34 cellular contexts compared by ENCODE assay signal in the genomic region with DNA sequence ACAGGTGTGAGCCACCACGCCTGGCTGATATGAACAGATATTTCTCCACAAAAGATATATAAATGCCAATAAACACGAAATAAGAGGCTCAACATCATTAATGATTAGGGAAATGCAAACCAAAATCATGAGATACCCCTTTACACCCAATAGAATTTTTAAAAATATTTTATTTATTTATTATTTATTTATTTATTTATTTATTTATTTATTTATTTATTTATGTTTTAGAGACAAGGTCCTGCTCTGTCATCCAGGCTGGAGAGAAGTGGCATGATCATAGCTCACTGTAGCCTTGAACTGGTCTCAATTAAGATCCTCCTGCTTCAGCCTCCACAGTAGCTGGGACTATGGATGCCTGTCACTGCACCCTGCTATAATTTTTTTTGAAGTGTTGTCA. TPM values are rescaled to one million over a fixed set of nuclear protein-coding genes. Genes with fewer than 3 reads are reported as not detected.
A peak's percentile ranks its signal among the peaks of the same experiment; 100 is the strongest.
DNase-seq lines count a peak whose midpoint lies in the region; ATAC-seq, FAIRE-seq and TF ChIP-seq lines count a peak whose summit lies in the region.
"Had no signal": no experiment of that assay in that cellular context is flagged by ENCODE, and none has a peak within 500 bp of the region (broad histone marks: within the 10 kb centered on the region; RNA-seq: fewer than 3 reads in every experiment).

No MANE protein-coding gene starts in this region.

- no peak for TF ChIP-seq POLR2A in A549 (IDR thresholded peaks at IDR 0.05; ENCODE audit: low read length)

- CTCF ChIA-PET in A549 (lab: Yijun Ruan, JAX) (interaction anchor here (1.3 kb wide), 1 partner anchor 40 kb away, joined by 3 read pairs; no protein-coding TSS in a partner anchor), HEK293 (lab: Yijun Ruan, JAX) (no interaction called here)

- TF ChIP-seq RAD21 in A549 (conservative IDR thresholded peaks at IDR 0.05 in 1 of 2, IDR thresholded peaks at IDR 0.05 in 1 of 2): no peak

- peaks cover 21% of the 10 kb centered on the region for H3K9me3 Mint-ChIP-seq in activated T-helper 1 cell treated with anti-CD3 and anti-CD28 coated beads, Interleukin-12 subunit alpha, Interleukin-12 subunit beta, Interleukin-2, Interleukin-4 antibody, amounts not matched to agents 30 ng/mL and 10 ng/mL and 1 ng/mL, durations not matched to agents 14 hours and 24 hours and 36 hours

- peaks cover 69 to 88% of the 10 kb centered on the region in 2 experiments for H3K36me3 ChIP-seq in HEK293 (ENCODE audit: control insufficient read depth in 2 of 2, insufficient read depth in 1 of 2, low read length in 2 of 2)

- H3K9me3 ChIP-seq in A549: peaks cover 36% of the 10 kb centered on the region
- H3K9me3 ChIP-seq in HEK293 (ENCODE audit: control insufficient read depth, insufficient read depth, low read depth, low read length): no peaks in the 10 kb centered on the region; the same call in 1 of the 2 replicates
- H3K9me3 ChIP-seq: BE2C had no signal

- no peak for ATAC-seq in A549
- ATAC-seq in HG03565 (IDR thresholded peaks at IDR 0.05; ENCODE audit: unreplicated experiment): no peak
- ATAC-seq: CD8-positive, alpha-beta T cell had no signal

- no peak for TF ChIP-seq EP300 in A549 (IDR thresholded peaks at IDR 0.05)

- DNase-seq in A549 (ENCODE audit: low read depth in 1 of 2, low spot score in 1 of 2) (no peak), HTR-8/SVneo (ENCODE audit: insufficient read length, low spot score) (no peak), coronary artery (ENCODE audit: low spot score) (no peak)
- DNase-seq in activated T-helper 1 cell treated with anti-CD3 and anti-CD28 coated beads, Interleukin-12 subunit alpha, Interleukin-12 subunit beta, Interleukin-2, Interleukin-4 antibody, amounts not matched to agents 30 ng/mL and 10 ng/mL and 1 ng/mL, durations not matched to agents 14 hours and 24 hours and 36 hours (ENCODE audit: low spot score): no peak
- DNase-seq: 8988T; ACHN; AML-193; BE2C; C1 segment of cervical spinal cord; Caco-2; Calu3; CD4-positive, alpha-beta memory T cell; CD4-positive, alpha-beta T cell; CD4-positive, CD25-positive, alpha-beta regulatory T cell; CD8-positive, alpha-beta memory T cell; CD8-positive, alpha-beta T cell; COR-L47; DMS 273 treated with DMSO at 0.1 percent for 48 hours; DMS153; DMS53; DMS79; DMS79 treated with DMSO at 0.1 percent for 48 hours; DND-41; EL had no signal

- H3K4me2 ChIP-seq in A549: no peak overlapping the region
- H3K4me2 ChIP-seq: BLaER1; BLaER1 treated with 17β-estradiol and CSF1 and Interleukin-3, amounts not matched to agents 10 nM and 100 nM had no signal

- FAIRE-seq in A549 (lab: Jason Lieb, UNC) (no peak), HTR-8/SVneo (lab: Jason Lieb, UNC) (peak; percentile 23)
- FAIRE-seq: A204.1, D721Med had no signal

- POLR2A ChIA-PET in A549 (lab: Yijun Ruan, JAX): no interaction called here
- POLR2A ChIA-PET in HEK293 (lab: Yijun Ruan, JAX): no interaction called here

- H3K4me3 ChIP-seq in A549 (no peak overlapping the region), HEK293 (ENCODE audit: low read depth, low read length) (no peak overlapping the region), coronary artery (no peak overlapping the region)
- H3K4me3 ChIP-seq: BLaER1; BLaER1 treated with 17β-estradiol and CSF1 and Interleukin-3, amounts not matched to agents 10 nM and 100 nM had no signal

- WGBS in A549 (ENCODE audit: missing lambda C conversion rate): 88% methylated on average over 2 of the region's 2 CpGs

- peaks cover 64% of the 10 kb centered on the region for H3K36me3 Mint-ChIP-seq in activated T-helper 1 cell treated with anti-CD3 and anti-CD28 coated beads, Interleukin-12 subunit alpha, Interleukin-12 subunit beta, Interleukin-2, Interleukin-4 antibody, amounts not matched to agents 30 ng/mL and 10 ng/mL and 1 ng/mL, durations not matched to agents 14 hours and 24 hours and 36 hours (ENCODE audit: low read depth)

- H3K4me1 Mint-ChIP-seq in activated T-helper 1 cell treated with anti-CD3 and anti-CD28 coated beads, Interleukin-12 subunit alpha, Interleukin-12 subunit beta, Interleukin-2, Interleukin-4 antibody, amounts not matched to agents 30 ng/mL and 10 ng/mL and 1 ng/mL, durations not matched to agents 14 hours and 24 hours and 36 hours (ENCODE audit: low read depth): no peaks in the 10 kb centered on the region
- H3K4me1 Mint-ChIP-seq: B cell, CD14-positive monocyte had no signal

- no peak overlapping the region for H3K4me3 Mint-ChIP-seq in activated T-helper 1 cell treated with anti-CD3 and anti-CD28 coated beads, Interleukin-12 subunit alpha, Interleukin-12 subunit beta, Interleukin-2, Interleukin-4 antibody, amounts not matched to agents 30 ng/mL and 10 ng/mL and 1 ng/mL, durations not matched to agents 14 hours and 24 hours and 36 hours
- H3K4me3 Mint-ChIP-seq: B cell; CD14-positive monocyte; CD4-positive, alpha-beta memory T cell; CD4-positive, alpha-beta T cell; CD4-positive, CD25-positive, alpha-beta regulatory T cell; CD8-positive, alpha-beta memory T cell; CD8-positive, alpha-beta T cell had no signal

- TF ChIP-seq CTCF in A549 (IDR thresholded peaks at IDR 0.05): no peak
- no peak for TF ChIP-seq CTCF in HEK293 (tag by site-specific recombination; IDR thresholded peaks at IDR 0.05)
- TF ChIP-seq CTCF in coronary artery (IDR thresholded peaks at IDR 0.05): no peak

- H3K27ac Mint-ChIP-seq in activated T-helper 1 cell treated with anti-CD3 and anti-CD28 coated beads, Interleukin-12 subunit alpha, Interleukin-12 subunit beta, Interleukin-2, Interleukin-4 antibody, amounts not matched to agents 30 ng/mL and 10 ng/mL and 1 ng/mL, durations not matched to agents 14 hours and 24 hours and 36 hours: no peak overlapping the region
- H3K27ac Mint-ChIP-seq: B cell; CD14-positive monocyte; CD4-positive, alpha-beta memory T cell; CD4-positive, alpha-beta T cell; CD8-positive, alpha-beta T cell had no signal

- intact Hi-C loops in activated T-helper 1 cell treated with anti-CD3 and anti-CD28 coated beads, Interleukin-12 subunit alpha, Interleukin-12 subunit beta, Interleukin-2, Interleukin-4 antibody, amounts not matched to agents 30 ng/mL and 10 ng/mL and 1 ng/mL, durations not matched to agents 14 hours and 24 hours and 36 hours (cut with micrococcal nuclease): no loop called here

- H3K27me3 Mint-ChIP-seq in activated T-helper 1 cell treated with anti-CD3 and anti-CD28 coated beads, Interleukin-12 subunit alpha, Interleukin-12 subunit beta, Interleukin-2, Interleukin-4 antibody, amounts not matched to agents 30 ng/mL and 10 ng/mL and 1 ng/mL, durations not matched to agents 14 hours and 24 hours and 36 hours (ENCODE audit: insufficient read depth): no peaks in the 10 kb centered on the region
- H3K27me3 Mint-ChIP-seq: B cell; CD4-positive, alpha-beta memory T cell; CD4-positive, alpha-beta T cell; CD4-positive, CD25-positive, alpha-beta regulatory T cell had no signal

- H3K4me1 ChIP-seq in A549: no peaks in the 10 kb centered on the region
- no peaks in the 10 kb centered on the region for H3K4me1 ChIP-seq in HEK293 (ENCODE audit: control insufficient read depth, insufficient read depth, low read length)
- H3K4me1 ChIP-seq: BE2C; BLaER1; BLaER1 treated with 17β-estradiol and CSF1 and Interleukin-3, amounts not matched to agents 10 nM and 100 nM; Caco-2 had no signal

- H3K27ac ChIP-seq in A549: no peak overlapping the region
- no peak overlapping the region for H3K27ac ChIP-seq in HEK293 (ENCODE audit: extremely low read depth, low read depth, low read length)
- H3K27ac ChIP-seq in coronary artery: no peak overlapping the region
- H3K27ac ChIP-seq: 22Rv1; BLaER1; BLaER1 treated with 17β-estradiol and CSF1 and Interleukin-3, amounts not matched to agents 10 nM and 100 nM; C4-2B had no signal

TF ChIP-seq in A549, 52 proteins besides CTCF, POLR2A, EP300 and RAD21 (continues in another document):
- TF ChIP-seq ZNF302 (CRISPR knock-in tag; IDR thresholded peaks at IDR 0.05): no peak
- TF ChIP-seq KDM5A (IDR thresholded peaks at IDR 0.05): no peak
- TF ChIP-seq ZC3H11A (IDR thresholded peaks at IDR 0.05): peak; percentile 83
- TF ChIP-seq ATOH8 (CRISPR knock-in tag; IDR thresholded peaks at IDR 0.05; ENCODE audit: low read depth): no peak

TF ChIP-seq in HEK293, 187 proteins besides CTCF, POLR2A, EP300 and RAD21 (continues in another document):
- TF ChIP-seq ZNF274 (IDR thresholded peaks at IDR 0.05; ENCODE audit: low read length): no peak
- no peak for TF ChIP-seq ZNF274 (tag by site-specific recombination; IDR thresholded peaks at IDR 0.05; ENCODE audit: borderline replicate concordance)
- TF ChIP-seq, protein P1, sequence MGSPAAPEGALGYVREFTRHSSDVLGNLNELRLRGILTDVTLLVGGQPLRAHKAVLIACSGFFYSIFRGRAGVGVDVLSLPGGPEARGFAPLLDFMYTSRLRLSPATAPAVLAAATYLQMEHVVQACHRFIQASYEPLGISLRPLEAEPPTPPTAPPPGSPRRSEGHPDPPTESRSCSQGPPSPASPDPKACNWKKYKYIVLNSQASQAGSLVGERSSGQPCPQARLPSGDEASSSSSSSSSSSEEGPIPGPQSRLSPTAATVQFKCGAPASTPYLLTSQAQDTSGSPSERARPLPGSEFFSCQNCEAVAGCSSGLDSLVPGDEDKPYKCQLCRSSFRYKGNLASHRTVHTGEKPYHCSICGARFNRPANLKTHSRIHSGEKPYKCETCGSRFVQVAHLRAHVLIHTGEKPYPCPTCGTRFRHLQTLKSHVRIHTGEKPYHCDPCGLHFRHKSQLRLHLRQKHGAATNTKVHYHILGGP (tag by site-specific recombination; IDR thresholded peaks at IDR 0.05): no peak
- 0 out of 2 replicates have a peak, but pooled peaks have one; percentile 10 for TF ChIP-seq ZNF664 (tag by site-specific recombination; IDR thresholded peaks at IDR 0.05)
- no peak for TF ChIP-seq ZNF776 (tag by site-specific recombination; IDR thresholded peaks at IDR 0.05; ENCODE audit: borderline replicate concordance)

RNA-seq across cellular contexts. Expression of gene APPBP2, which starts 30.8 kb away (rescaled TPM):
- polyA plus RNA-seq in A549 (2011; rRNA removed): 22.5 and 31.6 TPM in 2 replicates
- polyA plus RNA-seq in A549 (2012; cell fraction: cytosol; rRNA removed): 3.4 and 4.2 TPM in 2 replicates
- polyA plus RNA-seq in A549 (2012; cell fraction: nucleus; rRNA removed): 2.4 and 3.5 TPM in 2 replicates
- polyA plus RNA-seq in A549 (2017; fragmentation: RNase III; extraction: RNeasy Plus Mini Kit Qiagen cat#74134 plus additional on column Dnase treatment): 32.1 to 35.2 TPM (median 34.0 TPM) in 3 replicates
- polyA minus RNA-seq in A549 (2011; rRNA and poly(A)+ RNA removed): 32.6 and 41.5 TPM in 2 replicates
- total RNA-seq in activated T-helper 1 cell treated with anti-CD3 and anti-CD28 coated beads, Interleukin-12 subunit alpha, Interleukin-12 subunit beta, Interleukin-2, Interleukin-4 antibody, amounts not matched to agents 30 ng/mL and 10 ng/mL and 1 ng/mL, durations not matched to agents 14 hours and 24 hours and 36 hours: 23.4 and 28.1 TPM in 2 replicates

Comparison
In these comparisons a context has a peak if more than half of its experiments do, and no peak if none do; other contexts are left out.
1. Of the 5 proteins assayed by ChIP-seq in both HEK293 and A549: peak only in HEK293: REST; only in A549: none; in both: none; in neither: 4.